Comparison of ENCODE assay signal across 12 cellular contexts in genomic region chr2:20213651-20214565, GRCh38. TPM values are rescaled to one million over a fixed set of nuclear protein-coding genes. Genes with fewer than 3 reads are reported as not detected.
A peak's percentile ranks its signal among the peaks of the same experiment; 100 is the strongest.
DNase-seq lines count a peak whose midpoint lies in the region; ATAC-seq and TF ChIP-seq lines count a peak whose summit lies in the region.
"Had no signal": no experiment of that assay in that cellular context is flagged by ENCODE, and none has a peak within 500 bp of the region (broad histone marks: within the 10 kb centered on the region; RNA-seq: fewer than 3 reads in every experiment).

No MANE protein-coding gene starts in this region.

- H3K36me3 Mint-ChIP-seq in WTC11 (peaks cover 3% of the 10 kb centered on the region; the same call in 1 of the 2 replicates), nephron (ENCODE audit: low read depth) (peaks cover 5% of the 10 kb centered on the region)
- H3K36me3 Mint-ChIP-seq: stimulated activated memory B cell treated with anti-CD40 and anti-IgM and Interleukin-4, amounts not matched to agents 10 μg/mL and 1 μg/mL and 100 μg/mL, for 72 hours had no signal

- ATAC-seq in WTC11 (no peak), HG02970 (IDR thresholded peaks at IDR 0.05; ENCODE audit: low FRiP score, unreplicated experiment) (no peak)
- ATAC-seq: stimulated activated memory B cell treated with anti-CD40 and anti-IgM and Interleukin-4, amounts not matched to agents 10 μg/mL and 1 μg/mL and 100 μg/mL, for 72 hours had no signal

- H3K36me3 ChIP-seq in GM06990 (ENCODE audit: control insufficient read depth, insufficient read depth, low read length) = peaks cover 3% of the 10 kb centered on the region; the same call in 1 of the 2 replicates
- H3K36me3 ChIP-seq in HUES48 (ENCODE audit: control insufficient read depth, insufficient read depth, low read length) = no peaks in the 10 kb centered on the region; the same call in 1 of the 2 replicates
- H3K36me3 ChIP-seq in H7 (replicated peaks; ENCODE audit: control insufficient read depth, insufficient read depth, low read length) = peaks cover 2% of the 10 kb centered on the region; the same call in 1 of the 2 replicates
- H3K36me3 ChIP-seq: right atrium auricular region had no signal

- H3K9me3 ChIP-seq in HUES48 (ENCODE audit: control insufficient read depth, insufficient read depth, low read length) = no peaks in the 10 kb centered on the region
- H3K9me3 ChIP-seq: right atrium auricular region had no signal

- H3K27ac ChIP-seq in HUES48 (ENCODE audit: low read depth, low read length) = peak overlapping the region; percentile 15
- H3K27ac ChIP-seq: right atrium auricular region, SK-N-MC had no signal

- DNase-seq in GM06990 (ENCODE audit: extremely low read depth, insufficient read length) (no peak), WTC11 (ENCODE audit: low spot score) (no peak), H7 (no peak)
- DNase-seq in stimulated activated CD4-positive, alpha-beta T cell treated with anti-CD3 and anti-CD28 coated beads, Interleukin-2, amount 100 ng/mL, for 24 hours = no peak
- DNase-seq in effector CD4-positive, alpha-beta T cell = no peak
- DNase-seq: DND-41 had no signal

- H3K4me3 ChIP-seq in GM06990 (replicated peaks; ENCODE audit: low read depth, low read length) (peak overlapping the region; percentile 38), HUES48 (ENCODE audit: low read depth, low read length) (no peak overlapping the region), H7 (ENCODE audit: insufficient read depth, low read depth, low read length) (no peak overlapping the region)
- H3K4me3 ChIP-seq: right atrium auricular region, SK-N-MC had no signal

- POLR2A ChIA-PET in WTC11 (lab: Charles Lee) = no interaction called here

- no peaks in the 10 kb centered on the region for H3K9me3 Mint-ChIP-seq in WTC11
- H3K9me3 Mint-ChIP-seq in nephron = no peaks in the 10 kb centered on the region
- H3K9me3 Mint-ChIP-seq: stimulated activated memory B cell treated with anti-CD40 and anti-IgM and Interleukin-4, amounts not matched to agents 10 μg/mL and 1 μg/mL and 100 μg/mL, for 72 hours had no signal

- H3K4me1 Mint-ChIP-seq in WTC11 (peaks cover 28% of the 10 kb centered on the region), nephron (peaks cover 15% of the 10 kb centered on the region)
- H3K4me1 Mint-ChIP-seq: stimulated activated memory B cell treated with anti-CD40 and anti-IgM and Interleukin-4, amounts not matched to agents 10 μg/mL and 1 μg/mL and 100 μg/mL, for 72 hours had no signal

- H3K27me3 ChIP-seq in GM06990 (replicated peaks; ENCODE audit: control insufficient read depth, insufficient read depth, low read length) (no peaks in the 10 kb centered on the region), HUES48 (ENCODE audit: control insufficient read depth, insufficient read depth, low read length) (no peaks in the 10 kb centered on the region), H7 (ENCODE audit: control insufficient read depth, insufficient read depth, low read length) (no peaks in the 10 kb centered on the region)
- H3K27me3 ChIP-seq: right atrium auricular region had no signal

- TF ChIP-seq CTCF in GM06990 (IDR thresholded peaks at IDR 0.05; ENCODE audit: insufficient read depth, low read length, poor library complexity, severe bottlenecking) (no peak), WTC11 (IDR thresholded peaks at IDR 0.05) (no peak), nephron (IDR thresholded peaks at IDR 0.05; ENCODE audit: unreplicated experiment in 3 of 3) (no peak)

- CTCF ChIA-PET in WTC11 (lab: Charles Lee) = interaction anchor here (0.5 to 2.1 kb wide), 10 partner anchors 10 to 389 kb away, joined by 3 to 14 read pairs (median 4); partner anchors contain the start of gene SDC1

- no peaks in the 10 kb centered on the region for H3K27me3 Mint-ChIP-seq in WTC11 (ENCODE audit: low read depth)
- peaks cover 8% of the 10 kb centered on the region for H3K27me3 Mint-ChIP-seq in nephron (ENCODE audit: low read depth)

- peaks cover 17% of the 10 kb centered on the region for H3K4me1 ChIP-seq in HUES48 (ENCODE audit: control insufficient read depth, insufficient read depth, low read length)
- H3K4me1 ChIP-seq: right atrium auricular region had no signal

- H3K27ac Mint-ChIP-seq in WTC11 (peak overlapping the region; percentile 88; the same call in 1 of the 2 replicates), nephron (peak overlapping the region; percentile 36 to 70 (median 63))
- H3K27ac Mint-ChIP-seq: stimulated activated memory B cell treated with anti-CD40 and anti-IgM and Interleukin-4, amounts not matched to agents 10 μg/mL and 1 μg/mL and 100 μg/mL, for 72 hours had no signal

- no peak overlapping the region for H3K4me3 Mint-ChIP-seq in WTC11
- no peak overlapping the region for H3K4me3 Mint-ChIP-seq in nephron
- H3K4me3 Mint-ChIP-seq: stimulated activated memory B cell treated with anti-CD40 and anti-IgM and Interleukin-4, amounts not matched to agents 10 μg/mL and 1 μg/mL and 100 μg/mL, for 72 hours had no signal

- 0 out of 2 replicates have a peak overlapping the region, but pooled peaks have one; percentile 10 for H3K9ac ChIP-seq in HUES48 (ENCODE audit: low read depth, low read length)

TF ChIP-seq in WTC11, 78 proteins besides CTCF, POLR2A, EP300 and RAD21:
- TF ChIP-seq GABPB1 (CRISPR knock-in tag; IDR thresholded peaks at IDR 0.05) (peak; percentile 56), NFATC4 (CRISPR knock-in tag; IDR thresholded peaks at IDR 0.05) (no peak), ZNF121 (CRISPR knock-in tag; IDR thresholded peaks at IDR 0.05) (no peak), GRHL2 (CRISPR knock-in tag; IDR thresholded peaks at IDR 0.05; ENCODE audit: insufficient replicate concordance, severe bottlenecking) (no peak)

RNA-seq across cellular contexts. Expression of gene SDC1, which starts 11.0 kb away (rescaled TPM):
- total RNA-seq in WTC11 (2021) = 47.3 to 52.6 TPM (median 52.6 TPM) in 3 replicates
- 27.2 and 38.5 TPM in 2 replicates for total RNA-seq in H7 (2014; rRNA removed; shearing (Covaris generic))
